Comparison of ENCODE assay signal across 10 cellular contexts in genomic region chr12:3315201-3315661, GRCh38.
DNase-seq lines count a peak whose midpoint lies in the region; ATAC-seq and TF ChIP-seq lines count a peak whose summit lies in the region.
"Had no signal": no experiment of that assay in that cellular context is flagged by ENCODE, and none has a peak within 500 bp of the region (broad histone marks: within the 10 kb centered on the region; RNA-seq: fewer than 3 reads in every experiment).

No MANE protein-coding gene starts in this region.

- H3K4me1 ChIP-seq in lower lobe of right lung = peaks cover 7% of the 10 kb centered on the region

- H3K4me3 ChIP-seq in AG10803 (ENCODE audit: low read length) (no peak overlapping the region), lower lobe of right lung (no peak overlapping the region), dorsolateral prefrontal cortex (no peak overlapping the region)

- peak overlapping the region in 1 of 5 experiments; percentile 8 for H3K4me3 Mint-ChIP-seq in brain
- H3K4me3 Mint-ChIP-seq: T-cell had no signal

- ATAC-seq in lower lobe of right lung = peak; percentile 52 to 53
- ATAC-seq: T-cell had no signal

- H3K27me3 ChIP-seq in lower lobe of right lung (ENCODE audit: low read depth) = no peaks in the 10 kb centered on the region
- no peaks in the 10 kb centered on the region for H3K27me3 ChIP-seq in dorsolateral prefrontal cortex

- no peaks in the 10 kb centered on the region for H3K36me3 Mint-ChIP-seq in brain
- H3K36me3 Mint-ChIP-seq: T-cell had no signal

- no peak for TF ChIP-seq CTCF in AG10803 (conservative IDR thresholded peaks at IDR 0.05; ENCODE audit: low read length)
- no peak for TF ChIP-seq CTCF in brain (conservative IDR thresholded peaks at IDR 0.05)
- TF ChIP-seq CTCF in lower lobe of right lung (IDR thresholded peaks at IDR 0.05) = no peak
- TF ChIP-seq CTCF in dorsolateral prefrontal cortex (IDR thresholded peaks at IDR 0.05 in 54 of 56, conservative IDR thresholded peaks at IDR 0.05 in 2 of 56; ENCODE audit: low read depth in 1 of 56, partially characterized antibody in 56 of 56) = no peak

- peak; percentile 48 for DNase-seq in AG10803 (ENCODE audit: low read depth)
- DNase-seq in NCI-H1417 treated with DMSO at 0.1 percent for 48 hours (lab: John Stamatoyannopoulos, UW) = peak; percentile 96
- no peak for DNase-seq in lower lobe of right lung
- no peak for DNase-seq in NCI-H1436 treated with DMSO at 0.1 percent for 48 hours (lab: John Stamatoyannopoulos, UW)
- no peak for DNase-seq in middle frontal gyrus (ENCODE audit: extremely low spot score, low spot score)
- DNase-seq in dorsolateral prefrontal cortex = no peak
- no peak for DNase-seq in medulla oblongata (ENCODE audit: extremely low spot score)
- DNase-seq: C1 segment of cervical spinal cord, T-cell had no signal

- peaks cover 45% of the 10 kb centered on the region for H3K4me1 Mint-ChIP-seq in brain
- H3K4me1 Mint-ChIP-seq: T-cell had no signal

- H3K27me3 Mint-ChIP-seq in brain = peaks cover 14% of the 10 kb centered on the region

- H3K9me3 Mint-ChIP-seq in brain = no peaks in the 10 kb centered on the region
- H3K9me3 Mint-ChIP-seq: T-cell had no signal

- intact Hi-C loops in lower lobe of right lung (cut with DNase I) = no loop called here
- intact Hi-C loops in dorsolateral prefrontal cortex (cut with DNase I) = no loop called here

- no peaks in the 10 kb centered on the region for H3K36me3 ChIP-seq in lower lobe of right lung

- no peaks in the 10 kb centered on the region for H3K9me3 ChIP-seq in lower lobe of right lung

- H3K27ac ChIP-seq in lower lobe of right lung = no peak overlapping the region
- H3K27ac ChIP-seq in dorsolateral prefrontal cortex = peak overlapping the region in 1 of 59 donors; percentile 25

- H3K27ac Mint-ChIP-seq in brain = peak overlapping the region in 3 of 5 experiments; percentile 6 to 90 (median 71)
- H3K27ac Mint-ChIP-seq: T-cell had no signal

Comparison
In these comparisons a context has a peak if more than half of its experiments do, and no peak if none do; other contexts are left out.
1. DNase-seq: peak in AG10803 (single experiment) and NCI-H1417 treated with DMSO at 0.1 percent for 48 hours (single experiment); none in lower lobe of right lung (single experiment), NCI-H1436 treated with DMSO at 0.1 percent for 48 hours (single experiment), middle frontal gyrus (single experiment), dorsolateral prefrontal cortex (0 of 10) and medulla oblongata (single experiment).